In the genomic region with DNA sequence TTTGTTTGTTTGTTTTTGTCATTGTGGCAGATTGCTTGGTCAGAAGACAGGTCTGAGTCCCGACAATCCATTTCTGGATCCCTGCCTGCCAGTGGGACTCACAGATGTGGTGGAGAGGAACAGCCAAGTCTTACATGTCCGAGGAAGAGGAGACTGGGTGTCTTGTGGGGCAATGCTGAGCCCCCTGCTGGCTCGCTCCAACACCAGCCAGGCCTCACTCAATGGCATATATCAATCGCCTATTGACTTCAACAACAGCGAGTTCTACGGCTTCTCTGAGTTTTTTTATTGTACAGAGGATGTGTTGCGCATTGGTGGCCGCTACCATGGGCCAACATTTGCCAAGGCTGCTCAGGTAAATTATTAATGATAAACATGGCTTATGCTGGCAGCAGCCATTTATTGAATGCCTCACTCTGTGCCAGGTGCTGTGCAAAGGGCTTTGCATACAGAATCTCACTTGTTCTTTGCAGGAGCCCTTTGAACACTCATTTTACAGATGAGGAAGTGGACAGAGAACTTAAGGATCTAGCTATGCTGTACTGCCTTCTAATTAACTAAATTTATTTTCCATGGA, we compare ENCODE assay signal across 16 cellular contexts. TPM values are rescaled to one million over a fixed set of nuclear protein-coding genes. Genes with fewer than 3 reads are reported as not detected.
A peak's percentile ranks its signal among the peaks of the same experiment; 100 is the strongest.
DNase-seq lines count a peak whose midpoint lies in the region; ATAC-seq, FAIRE-seq and TF ChIP-seq lines count a peak whose summit lies in the region.
"Had no signal": no experiment of that assay in that cellular context is flagged by ENCODE, and none has a peak within 500 bp of the region (broad histone marks: within the 10 kb centered on the region; RNA-seq: fewer than 3 reads in every experiment).

No MANE protein-coding gene starts in this region.

- no peaks in the 10 kb centered on the region for H3K9me3 Mint-ChIP-seq in stimulated activated naive CD8-positive, alpha-beta T cell treated with anti-CD3 and anti-CD28 coated beads, Interleukin-15, Interleukin-2, amounts not matched to agents 100 ng/mL and 50 ng/mL, for 24 hours
- H3K9me3 Mint-ChIP-seq in stimulated activated naive CD8-positive, alpha-beta T cell treated with anti-CD3 and anti-CD28 coated beads, Interleukin-15, amount 100 ng/mL, for 72 hours: no peaks in the 10 kb centered on the region
- H3K9me3 Mint-ChIP-seq in type B pancreatic cell: no peaks in the 10 kb centered on the region

- H3K27ac Mint-ChIP-seq in stimulated activated naive CD8-positive, alpha-beta T cell treated with anti-CD3 and anti-CD28 coated beads, Interleukin-15, Interleukin-2, amounts not matched to agents 100 ng/mL and 50 ng/mL, for 24 hours: peak overlapping the region; percentile 4
- H3K27ac Mint-ChIP-seq in stimulated activated naive CD8-positive, alpha-beta T cell treated with anti-CD3 and anti-CD28 coated beads, Interleukin-15, amount 100 ng/mL, for 72 hours: no peak overlapping the region
- no peak overlapping the region for H3K27ac Mint-ChIP-seq in type B pancreatic cell

- intact Hi-C loops in PC-3 (cut with micrococcal nuclease): no loop called here
- intact Hi-C loops in right cardiac atrium (cut with DNase I): no loop called here

- peaks cover 57% of the 10 kb centered on the region for H3K36me3 Mint-ChIP-seq in stimulated activated naive CD8-positive, alpha-beta T cell treated with anti-CD3 and anti-CD28 coated beads, Interleukin-15, Interleukin-2, amounts not matched to agents 100 ng/mL and 50 ng/mL, for 24 hours (ENCODE audit: low read depth)
- peaks cover 50% of the 10 kb centered on the region for H3K36me3 Mint-ChIP-seq in type B pancreatic cell

- H3K4me3 ChIP-seq in PC-3 (ENCODE audit: low read length) (no peak overlapping the region), small intestine (ENCODE audit: low read depth in 1 of 2, low read length in 2 of 2) (no peak overlapping the region), right cardiac atrium (ENCODE audit: low read length) (no peak overlapping the region)
- H3K4me3 ChIP-seq: K562, SJCRH30, thoracic aorta had no signal

- TF ChIP-seq CTCF in PC-3 (conservative IDR thresholded peaks at IDR 0.05; ENCODE audit: low read depth, low read length) (peak; percentile 34; the same call in 1 of the 2 replicates), type B pancreatic cell (conservative IDR thresholded peaks at IDR 0.05) (no peak)

- no peak overlapping the region for H3K9ac ChIP-seq in PC-3 (ENCODE audit: low read length)

- H3K4me2 ChIP-seq in PC-3 (ENCODE audit: low read length): no peak overlapping the region

- WGBS in small intestine, 3 donors: 54 to 85% (median 63%) methylated on average over 8 of the region's 8 CpGs
- WGBS in right cardiac atrium: 83% methylated on average over 8 of the region's 8 CpGs

- H3K27ac ChIP-seq in PC-3 (ENCODE audit: low read length): no peak overlapping the region
- H3K27ac ChIP-seq in small intestine (ENCODE audit: low read depth in 1 of 2, low read length in 1 of 2): no peak overlapping the region
- H3K27ac ChIP-seq in right cardiac atrium (ENCODE audit: low read length): no peak overlapping the region
- H3K27ac ChIP-seq: SJCRH30, thoracic aorta had no signal

- no peaks in the 10 kb centered on the region for H3K4me1 Mint-ChIP-seq in stimulated activated naive CD8-positive, alpha-beta T cell treated with anti-CD3 and anti-CD28 coated beads, Interleukin-15, Interleukin-2, amounts not matched to agents 100 ng/mL and 50 ng/mL, for 24 hours (ENCODE audit: low read depth)
- no peaks in the 10 kb centered on the region for H3K4me1 Mint-ChIP-seq in stimulated activated naive CD8-positive, alpha-beta T cell treated with anti-CD3 and anti-CD28 coated beads, Interleukin-15, amount 100 ng/mL, for 72 hours
- no peaks in the 10 kb centered on the region for H3K4me1 Mint-ChIP-seq in type B pancreatic cell (ENCODE audit: unreplicated experiment)

- CTCF ChIA-PET in PC-3 (lab: Charles Lee): no interaction called here

- no peak for ATAC-seq in stimulated activated naive CD8-positive, alpha-beta T cell treated with anti-CD3 and anti-CD28 coated beads, Interleukin-15, amount 100 ng/mL, for 72 hours
- ATAC-seq in PC-3 (no peak), right cardiac atrium (no peak)
- ATAC-seq: K562, left colon had no signal

- no peak overlapping the region for H2AFZ ChIP-seq in PC-3 (ENCODE audit: low read length)

- H3K4me3 Mint-ChIP-seq in stimulated activated naive CD8-positive, alpha-beta T cell treated with anti-CD3 and anti-CD28 coated beads, Interleukin-15, Interleukin-2, amounts not matched to agents 100 ng/mL and 50 ng/mL, for 24 hours: no peak overlapping the region
- no peak overlapping the region for H3K4me3 Mint-ChIP-seq in stimulated activated naive CD8-positive, alpha-beta T cell treated with anti-CD3 and anti-CD28 coated beads, Interleukin-15, amount 100 ng/mL, for 72 hours
- no peak overlapping the region for H3K4me3 Mint-ChIP-seq in type B pancreatic cell

- H3K9me2 ChIP-seq in PC-3 (replicated peaks; ENCODE audit: low read length): no peaks in the 10 kb centered on the region

- TF ChIP-seq POLR2A in erythroblast (IDR thresholded peaks at IDR 0.05; ENCODE audit: low read length): no peak

- POLR2A ChIA-PET in PC-3 (lab: Charles Lee; ENCODE audit: unreplicated experiment): no interaction called here

- no TSS peak for BruUV-seq in PC-3 (replicated peaks; lab: Mats Ljungman, UMichigan)

- no peaks in the 10 kb centered on the region for H4K20me1 ChIP-seq in PC-3 (ENCODE audit: low read length)

- DNase-seq in stimulated activated naive CD8-positive, alpha-beta T cell treated with anti-CD3 and anti-CD28 coated beads, Interleukin-15, amount 100 ng/mL, for 72 hours: no peak
- DNase-seq in PC-3: no peak
- DNase-seq in erythroblast (lab: John Stamatoyannopoulos, UW): peak; percentile 14 to 23
- DNase-seq in small intestine: peak; percentile 66
- DNase-seq in AML-193 (lab: John Stamatoyannopoulos, UW): no peak
- no peak for DNase-seq in right cardiac atrium
- DNase-seq in type B pancreatic cell (ENCODE audit: extremely low spot score, unreplicated experiment): no peak
- DNase-seq: DMS153, left colon, NCI-H1694, NCI-H748 treated with DMSO at 0.1 percent for 48 hours, posterior cingulate gyrus, SJCRH30 had no signal

- H3F3A ChIP-seq in PC-3 (ENCODE audit: low read length, unreplicated experiment): no peaks in the 10 kb centered on the region

- no peak for FAIRE-seq in small intestine (lab: Jason Lieb, UNC)
- FAIRE-seq: K562 had no signal

- no peaks in the 10 kb centered on the region for H3K27me3 Mint-ChIP-seq in stimulated activated naive CD8-positive, alpha-beta T cell treated with anti-CD3 and anti-CD28 coated beads, Interleukin-15, Interleukin-2, amounts not matched to agents 100 ng/mL and 50 ng/mL, for 24 hours
- no peaks in the 10 kb centered on the region for H3K27me3 Mint-ChIP-seq in stimulated activated naive CD8-positive, alpha-beta T cell treated with anti-CD3 and anti-CD28 coated beads, Interleukin-15, amount 100 ng/mL, for 72 hours
- H3K27me3 Mint-ChIP-seq in type B pancreatic cell: no peaks in the 10 kb centered on the region

- no peaks in the 10 kb centered on the region for H3K9me3 ChIP-seq in PC-3 (ENCODE audit: low read length)
- no peaks in the 10 kb centered on the region for H3K9me3 ChIP-seq in small intestine (ENCODE audit: control insufficient read depth, low read depth)
- no peaks in the 10 kb centered on the region for H3K9me3 ChIP-seq in right cardiac atrium (ENCODE audit: control insufficient read depth, low read length)
- H3K9me3 ChIP-seq: SJCRH30, thoracic aorta had no signal

- H3K79me2 ChIP-seq in PC-3 (ENCODE audit: low read length): no peaks in the 10 kb centered on the region

- H3K4me1 ChIP-seq in PC-3 (ENCODE audit: insufficient read depth, low read length) (no peaks in the 10 kb centered on the region), small intestine (ENCODE audit: control insufficient read depth in 2 of 2, insufficient read depth in 1 of 2, low read depth in 1 of 2, low read length in 1 of 2) (no peaks in the 10 kb centered on the region), right cardiac atrium (ENCODE audit: control insufficient read depth, insufficient read depth, low read length) (no peaks in the 10 kb centered on the region)

- peaks cover 9% of the 10 kb centered on the region; the same call in 1 of the 2 replicates for H3K36me3 ChIP-seq in PC-3 (ENCODE audit: low read depth, low read length)
- peaks cover 15 to 46% of the 10 kb centered on the region in 2 donors for H3K36me3 ChIP-seq in small intestine (ENCODE audit: control insufficient read depth in 2 of 2, insufficient read depth in 2 of 2, low read length in 2 of 2)

- no peaks in the 10 kb centered on the region for H3K27me3 ChIP-seq in PC-3 (ENCODE audit: low read length)
- H3K27me3 ChIP-seq in small intestine (ENCODE audit: control insufficient read depth in 2 of 2, insufficient read depth in 2 of 2, low read length in 2 of 2): no peaks in the 10 kb centered on the region
- no peaks in the 10 kb centered on the region for H3K27me3 ChIP-seq in right cardiac atrium (ENCODE audit: control insufficient read depth, insufficient read depth)
- H3K27me3 ChIP-seq: SJCRH30 had no signal

RNA-seq across cellular contexts. Expression of a gene that starts 33.3 kb away (rescaled TPM):
- total RNA-seq in PC-3 (2014; rRNA removed) (16.6 and 24.6 TPM in 2 replicates), right cardiac atrium (10 to 100 TPM; 23.6 to 26.4 (median 25.9) TPM), type B pancreatic cell (ENCODE audit: low replicate concordance) (36.1 and 46.5 TPM in 2 replicates)
- polyA plus RNA-seq in small intestine (10 to 100 TPM; 10.3 to 24.7 (median 12.3) TPM), right cardiac atrium (16.5 TPM)

RNA-seq across cellular contexts. Expression of a gene that starts 33.4 kb away (rescaled TPM):
- total RNA-seq in PC-3 (2014; rRNA removed) (10.2 and 14.5 TPM in 2 replicates), right cardiac atrium (10 to 100 TPM; 22.6 to 29.6 (median 26.7) TPM), type B pancreatic cell (ENCODE audit: low replicate concordance) (11.8 and 13.7 TPM in 2 replicates)
- polyA plus RNA-seq in small intestine (10 to 100 TPM; 21.1 to 21.7 (median 21.5) TPM), right cardiac atrium (32.3 TPM)

RNA-seq across cellular contexts. Expression of a gene that starts 39.3 kb away (rescaled TPM):
- total RNA-seq in PC-3 (2014; rRNA removed) (6.8 and 7.8 TPM in 2 replicates), right cardiac atrium (1 to 10 TPM; 1.9 to 5.5 (median 3.3) TPM), type B pancreatic cell (ENCODE audit: low replicate concordance) (22.9 and 32.8 TPM in 2 replicates)
- polyA plus RNA-seq in small intestine (1 to 10 TPM; 7.3 to 9.5 (median 9.2) TPM), right cardiac atrium (0.70 TPM)

Comparison
In these comparisons a context has a peak if more than half of its experiments do, and no peak if none do; other contexts are left out.
1. DNase-seq: peak in erythroblast (2 of 2) and small intestine (single experiment); none in stimulated activated naive CD8-positive, alpha-beta T cell treated with anti-CD3 and anti-CD28 coated beads, Interleukin-15, amount 100 ng/mL, for 72 hours (0 of 2), PC-3 (single experiment), AML-193 (0 of 2), right cardiac atrium (0 of 3) and type B pancreatic cell (single experiment).